ENCODE assay signal across 8 cellular contexts in genomic region chr12:5778823-5779222, GRCh38.
"Had no signal": no experiment of that assay in that cellular context is flagged by ENCODE, and none has a peak within 500 bp of the region (broad histone marks: within the 10 kb centered on the region; RNA-seq: fewer than 3 reads in every experiment).

No MANE protein-coding gene starts in this region.

- DNase-seq: GDM1, GF-D8 had no signal

- H3K4me3 ChIP-seq: GM12878 had no signal

- FAIRE-seq: G401.6, GM12878, GM12891, GM12892, GM18507, GM19239 had no signal

- ATAC-seq: GM12878 had no signal
